ENCODE assay signal across 8 cellular contexts in genomic region chr17:18921912-18922451, GRCh38.
DNase-seq lines count a peak whose midpoint lies in the region; ATAC-seq and TF ChIP-seq lines count a peak whose summit lies in the region.

No MANE protein-coding gene starts in this region.

- H3K36me3 Mint-ChIP-seq in memory B cell = peaks cover 19% of the 10 kb centered on the region

- peaks cover 36% of the 10 kb centered on the region for H3K4me1 Mint-ChIP-seq in memory B cell

- H3K27ac Mint-ChIP-seq in memory B cell = peak overlapping the region; percentile 53

- DNase-seq in memory B cell (ENCODE audit: low spot score in 2 of 2) (no peak), GM19238 (ENCODE audit: insufficient read length, low spot score) (no peak), NCI-H82 treated with DMSO at 0.1 percent for 48 hours (lab: John Stamatoyannopoulos, UW; ENCODE audit: unreplicated experiment) (no peak), activated gamma-delta T cell treated with Interleukin-2 at 50 U/mL for 16 hours (no peak), DMS53 (lab: John Stamatoyannopoulos, UW) (no peak)

- H3K4me3 Mint-ChIP-seq in memory B cell = peak overlapping the region; percentile 71

- no peaks in the 10 kb centered on the region for H3K27me3 Mint-ChIP-seq in memory B cell

- ATAC-seq in GM18867 (IDR thresholded peaks at IDR 0.05; ENCODE audit: unreplicated experiment) = peak; percentile 63
- peak; percentile 67 for ATAC-seq in HG02870 (IDR thresholded peaks at IDR 0.05; ENCODE audit: unreplicated experiment)
- peak; percentile 73 for ATAC-seq in SK-N-SH treated with all-trans-retinoic acid at 6 μM for 48 hours
- ATAC-seq in memory B cell (ENCODE audit: low read depth) = peak; percentile 71

- H3K9me3 Mint-ChIP-seq in memory B cell = no peaks in the 10 kb centered on the region

TF ChIP-seq in SK-N-SH treated with all-trans-retinoic acid at 6 μM for 48 hours, 23 proteins besides CTCF, POLR2A, EP300 and RAD21:
- peak; percentile 55; the same call in 1 of the 2 replicates for TF ChIP-seq TOX (CRISPR knock-in tag; IDR thresholded peaks at IDR 0.05; ENCODE audit: borderline replicate concordance)
- no peak for TF ChIP-seq PPARA (CRISPR knock-in tag; IDR thresholded peaks at IDR 0.05; ENCODE audit: borderline replicate concordance)
